8 cellular contexts compared by ENCODE assay signal in the genomic region with DNA sequence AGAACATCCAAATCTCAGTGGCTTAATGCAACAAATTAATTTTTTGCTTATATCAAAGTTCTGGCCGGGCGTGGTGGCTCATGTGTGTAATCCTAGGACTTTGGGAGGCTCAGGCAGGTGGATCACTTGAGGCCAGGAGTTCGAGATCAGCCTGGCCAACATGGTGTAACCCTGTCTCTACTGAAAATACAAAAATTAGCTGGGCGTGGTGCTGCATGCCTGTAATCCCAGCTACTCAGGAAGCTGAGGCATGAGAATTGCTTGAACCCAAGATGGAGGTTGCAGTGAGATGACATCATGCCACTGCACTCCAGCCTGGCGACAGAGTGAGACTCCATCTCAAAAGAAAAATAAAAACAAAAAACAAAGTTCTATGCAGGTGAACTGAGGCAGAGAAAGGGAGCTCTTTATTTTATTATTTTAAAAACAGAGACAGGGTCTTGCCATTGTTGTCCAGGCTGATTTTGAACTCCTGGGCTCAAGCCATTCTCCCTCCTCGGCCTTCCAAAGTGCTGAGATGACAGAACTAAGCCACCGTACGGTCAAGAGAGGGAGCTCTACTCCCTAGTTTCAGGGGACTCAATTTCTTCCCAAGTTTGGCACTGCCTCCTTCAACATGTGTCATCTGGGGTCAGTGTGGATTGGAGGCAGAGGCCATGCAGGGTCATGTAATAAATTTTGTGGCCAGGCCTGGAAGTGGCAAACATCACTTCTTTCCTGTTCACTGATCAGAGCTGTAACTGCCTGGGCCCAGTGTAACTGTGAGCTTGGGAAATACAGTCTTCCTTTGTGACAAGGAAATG. TPM values are rescaled to one million over a fixed set of nuclear protein-coding genes. Genes with fewer than 3 reads are reported as not detected.
DNase-seq lines count a peak whose midpoint lies in the region; ATAC-seq and TF ChIP-seq lines count a peak whose summit lies in the region.

No MANE protein-coding gene starts in this region.

- intact Hi-C loops in head of caudate nucleus (cut with DNase I) = loop anchor here (2.0 to 10.0 kb wide), 4 partner anchors 22 to 340 kb away; partner anchors contain the start of genes BRAF, MRPS33 and NDUFB2

- H3K4me3 Mint-ChIP-seq in HFFc6 = peak overlapping the region; percentile 55

- H3K9me3 Mint-ChIP-seq in HFFc6 = no peaks in the 10 kb centered on the region

- no peaks in the 10 kb centered on the region; the same call in 1 of the 2 replicates for H3K27me3 Mint-ChIP-seq in HFFc6 (ENCODE audit: insufficient read depth)

- DNase-seq in NCI-H146 (lab: John Stamatoyannopoulos, UW) = peak; percentile 10
- no peak for DNase-seq in NCI-H146 treated with DMSO at 0.1 percent for 48 hours (lab: John Stamatoyannopoulos, UW; ENCODE audit: unreplicated experiment)
- DNase-seq in HFFc6 = peak; percentile 50
- peak in 36 of 42 donors; percentile 17 to 81 (median 62) for DNase-seq in head of caudate nucleus
- peak; percentile 49 for DNase-seq in retina
- no peak for DNase-seq in NCI-H1694 (lab: John Stamatoyannopoulos, UW)

- H3K4me1 Mint-ChIP-seq in HFFc6 (ENCODE audit: low read depth) = peaks cover 29% of the 10 kb centered on the region

- TF ChIP-seq CTCF in HFFc6 (IDR thresholded peaks at IDR 0.05) (peak; percentile 75), WI38 (IDR thresholded peaks at IDR 0.05; ENCODE audit: low read depth, low read length) (0 out of 2 replicates have a peak, but pooled peaks have one; percentile 15)

- H3K36me3 Mint-ChIP-seq in HFFc6 (ENCODE audit: low read depth) = peaks cover 5% of the 10 kb centered on the region

- no peak overlapping the region for H3K4me3 ChIP-seq in WI38 (ENCODE audit: low read depth, low read length)

- no peak for ATAC-seq in HG03139 (IDR thresholded peaks at IDR 0.05; ENCODE audit: unreplicated experiment)

- H3K27ac Mint-ChIP-seq in HFFc6 = peak overlapping the region; percentile 19; the same call in 1 of the 2 replicates

RNA-seq across cellular contexts. Expression of gene ADCK2, which starts 2.4 kb away (rescaled TPM):
- total RNA-seq in HFFc6 (2021; fragmentation: NEBNext Ultra II Directional; extraction: Animal tissue kit (Norgen Biotek cat#: 25700)) = 10 to 100 TPM in 3 of 6 experiments, 1 to 10 TPM in 3; 9.2 to 13.6 (median 10.0) TPM

RNA-seq across cellular contexts. Expression of gene NDUFB2, which starts 21.4 kb away (rescaled TPM):
- 100 to 1,000 TPM; 176 to 254 (median 205) TPM for total RNA-seq in HFFc6 (2021; fragmentation: NEBNext Ultra II Directional; extraction: Animal tissue kit (Norgen Biotek cat#: 25700))

RNA-seq across cellular contexts. Expression of gene DENND2A, which starts 34.5 kb away (rescaled TPM):
- total RNA-seq in HFFc6 (2021; fragmentation: NEBNext Ultra II Directional; extraction: Animal tissue kit (Norgen Biotek cat#: 25700)) = under 1 TPM; 0.50 to 0.99 (median 0.58) TPM

Comparison
In these comparisons a context has a peak if more than half of its experiments do, and no peak if none do; other contexts are left out.
1. DNase-seq: peak in NCI-H146 (single experiment), HFFc6 (single experiment), head of caudate nucleus (36 of 42) and retina (single experiment); none in NCI-H146 treated with DMSO at 0.1 percent for 48 hours (single experiment) and NCI-H1694 (single experiment).